Comparison of ENCODE assay signal across 1 cellular context in genomic region chr19:18895038-18895827, GRCh38.
TF ChIP-seq lines count a peak whose summit lies in the region.

No MANE protein-coding gene starts in this region.

TF ChIP-seq in HepG2, 621 proteins besides CTCF, POLR2A, EP300 and RAD21 (continued from another document and continues in another):
- TF ChIP-seq PRDM4 (CRISPR knock-in tag; IDR thresholded peaks at IDR 0.05; ENCODE audit: borderline replicate concordance) (no peak), POLR2AphosphoS2 (IDR thresholded peaks at IDR 0.05; ENCODE audit: low read depth, low read length) (no peak), ZNF138 (CRISPR knock-in tag; IDR thresholded peaks at IDR 0.05; ENCODE audit: low read depth) (no peak), ISX (CRISPR knock-in tag; conservative IDR thresholded peaks at IDR 0.05) (no peak), ZNF530 (CRISPR knock-in tag; IDR thresholded peaks at IDR 0.05; ENCODE audit: low read depth) (no peak), SRSF9 (IDR thresholded peaks at IDR 0.05; ENCODE audit: borderline replicate concordance, insufficient read depth, low read depth, low read length, poor library complexity, severe bottlenecking) (no peak), ZNF460 (CRISPR knock-in tag; IDR thresholded peaks at IDR 0.05; ENCODE audit: borderline replicate concordance) (no peak), HNF1B (CRISPR knock-in tag; IDR thresholded peaks at IDR 0.05) (0 out of 2 replicates have a peak, but pooled peaks have one; percentile 54), TFE3 (CRISPR knock-in tag; IDR thresholded peaks at IDR 0.05) (no peak), ZBTB38 (CRISPR knock-in tag; IDR thresholded peaks at IDR 0.05) (peak; percentile 15; the same call in 1 of the 2 replicates), ZNF552 (CRISPR knock-in tag; IDR thresholded peaks at IDR 0.05; ENCODE audit: borderline replicate concordance) (no peak), ZKSCAN8 (CRISPR knock-in tag; IDR thresholded peaks at IDR 0.05; ENCODE audit: borderline replicate concordance) (no peak), ZNF337 (CRISPR knock-in tag; IDR thresholded peaks at IDR 0.05; ENCODE audit: borderline replicate concordance, low read depth) (no peak), NPAS2 (CRISPR knock-in tag; IDR thresholded peaks at IDR 0.05; ENCODE audit: borderline replicate concordance) (no peak), MED8 (CRISPR knock-in tag; IDR thresholded peaks at IDR 0.05; ENCODE audit: insufficient replicate concordance) (no peak), MEIS1 (CRISPR knock-in tag; IDR thresholded peaks at IDR 0.05; ENCODE audit: borderline replicate concordance) (peak; percentile 28; the same call in 1 of the 2 replicates), TP53 (CRISPR knock-in tag; conservative IDR thresholded peaks at IDR 0.05) (no peak), DZIP1 (CRISPR knock-in tag; IDR thresholded peaks at IDR 0.05) (no peak), RFX5 (IDR thresholded peaks at IDR 0.05; ENCODE audit: low read depth, low read length) (no peak), XRCC5 (optimal IDR thresholded peaks at IDR 0.05; ENCODE audit: low read length) (no peak), PCBP1 (IDR thresholded peaks at IDR 0.05; ENCODE audit: borderline replicate concordance, low read depth, low read length) (no peak), NCOA5 (CRISPR knock-in tag; IDR thresholded peaks at IDR 0.05) (no peak), NBN (conservative IDR thresholded peaks at IDR 0.05) (no peak), SP2 (CRISPR knock-in tag; IDR thresholded peaks at IDR 0.05) (no peak), CCAR2 (optimal IDR thresholded peaks at IDR 0.05; ENCODE audit: low read depth, low read length) (no peak), ZNF318 (CRISPR knock-in tag; IDR thresholded peaks at IDR 0.05) (no peak), DBP (CRISPR knock-in tag; IDR thresholded peaks at IDR 0.05; ENCODE audit: not compliant biosample characterization) (no peak), AGO2 (optimal IDR thresholded peaks at IDR 0.05; ENCODE audit: low read depth, low read length) (no peak), IRF1 (CRISPR knock-in tag; IDR thresholded peaks at IDR 0.05; ENCODE audit: low read depth) (no peak), ZKSCAN5 (CRISPR knock-in tag; IDR thresholded peaks at IDR 0.05) (no peak), ZBTB21 (CRISPR knock-in tag; IDR thresholded peaks at IDR 0.05) (no peak), ETV6 (CRISPR knock-in tag; conservative IDR thresholded peaks at IDR 0.05) (no peak), JUND (CRISPR knock-in tag; IDR thresholded peaks at IDR 0.05) (no peak), SRF (IDR thresholded peaks at IDR 0.05; ENCODE audit: low read depth, low read length) (no peak), ZNF7 (CRISPR knock-in tag; IDR thresholded peaks at IDR 0.05) (no peak), CCDC6 (CRISPR knock-in tag; IDR thresholded peaks at IDR 0.05) (0 out of 2 replicates have a peak, but pooled peaks have one; percentile 25), ZNF574 (CRISPR knock-in tag; IDR thresholded peaks at IDR 0.05) (peak; percentile 68), SMAD1 (CRISPR knock-in tag; IDR thresholded peaks at IDR 0.05; ENCODE audit: borderline replicate concordance, low read depth) (peak; percentile 57; the same call in 1 of the 2 replicates), ZNF317 (CRISPR knock-in tag; IDR thresholded peaks at IDR 0.05) (no peak)
